ENCODE assay signal across 1 cellular context in genomic region chr16:149024-149675, GRCh38.
TF ChIP-seq lines count a peak whose summit lies in the region.

No MANE protein-coding gene starts in this region.

TF ChIP-seq in K562, 482 proteins besides CTCF, POLR2A, EP300 and RAD21:
- no peak for TF ChIP-seq NFRKB (IDR thresholded peaks at IDR 0.05; ENCODE audit: low read depth)
- no peak for TF ChIP-seq ZNF512 (tag; IDR thresholded peaks at IDR 0.05)
- TF ChIP-seq STAT5A (IDR thresholded peaks at IDR 0.05; ENCODE audit: borderline replicate concordance, low read length): no peak
- 0 out of 2 replicates have a peak, but pooled peaks have one; percentile 11 for TF ChIP-seq CXXC5 (CRISPR knock-in tag; IDR thresholded peaks at IDR 0.05)
- TF ChIP-seq RNF219 (CRISPR knock-in tag; IDR thresholded peaks at IDR 0.05): no peak
